ENCODE assay signal across 21 cellular contexts in the genomic region with DNA sequence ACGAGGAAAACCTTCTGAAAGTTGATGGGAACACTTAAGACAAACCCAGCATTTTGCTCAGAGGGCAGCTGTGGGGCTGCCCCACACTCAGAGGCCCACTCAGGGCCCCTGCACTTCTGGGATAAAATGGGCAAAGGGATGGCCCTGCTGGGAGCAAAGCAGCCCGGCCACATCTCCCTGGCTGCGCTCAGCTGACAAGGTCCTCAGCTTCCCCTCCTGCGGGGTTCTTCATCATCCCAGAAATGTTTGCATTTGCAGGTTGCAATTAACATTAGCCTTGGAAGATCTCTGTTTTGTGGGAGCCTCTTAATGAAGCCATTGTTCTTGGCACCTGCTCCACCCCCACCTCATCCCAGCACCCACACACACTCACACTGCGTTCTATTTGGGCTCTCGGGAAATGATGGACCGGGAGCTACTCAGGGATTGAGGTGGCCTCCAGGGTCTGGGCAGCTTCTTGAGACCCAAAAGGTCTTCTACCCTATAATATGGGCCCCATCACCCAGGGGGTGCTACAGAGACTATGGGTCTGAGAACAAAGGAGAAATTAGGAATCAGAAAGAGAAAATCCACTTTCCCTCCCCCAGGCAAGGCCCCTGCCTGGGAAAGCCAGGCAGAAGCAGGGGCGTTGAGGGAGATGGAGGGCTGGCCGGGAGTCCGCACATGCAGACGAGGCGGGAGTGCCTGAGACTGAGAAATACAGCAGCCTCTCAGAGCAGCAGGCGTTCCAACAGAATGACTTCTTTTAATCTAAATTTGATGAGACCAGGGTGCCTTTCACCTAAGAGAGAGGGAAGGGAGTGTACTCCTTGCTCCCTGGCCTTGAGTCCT. TPM values are rescaled to one million over a fixed set of nuclear protein-coding genes. Genes with fewer than 3 reads are reported as not detected.
DNase-seq lines count a peak whose midpoint lies in the region; ATAC-seq, FAIRE-seq and TF ChIP-seq lines count a peak whose summit lies in the region.
"Had no signal": no experiment of that assay in that cellular context is flagged by ENCODE, and none has a peak within 500 bp of the region (broad histone marks: within the 10 kb centered on the region; RNA-seq: fewer than 3 reads in every experiment).

No MANE protein-coding gene starts in this region.

- H3K36me3 ChIP-seq in colonic mucosa (no peaks in the 10 kb centered on the region), kidney (ENCODE audit: control insufficient read depth in 1 of 2, insufficient read depth in 2 of 2, low read length in 2 of 2) (no peaks in the 10 kb centered on the region), suprapubic skin (no peaks in the 10 kb centered on the region), upper lobe of left lung (no peaks in the 10 kb centered on the region), mesenchymal stem cell (ENCODE audit: control insufficient read depth in 1 of 2, insufficient read depth in 2 of 2, low read depth in 1 of 2, low read length in 2 of 2) (no peaks in the 10 kb centered on the region)
- H3K36me3 ChIP-seq: MG63, Peyer's patch, SJCRH30 had no signal

- H3K27ac ChIP-seq in colonic mucosa: no peak overlapping the region
- no peak overlapping the region for H3K27ac ChIP-seq in kidney (ENCODE audit: low read depth in 2 of 2, low read length in 2 of 2)
- H3K27ac ChIP-seq in suprapubic skin: no peak overlapping the region
- no peak overlapping the region for H3K27ac ChIP-seq in upper lobe of left lung
- H3K27ac ChIP-seq in mesenchymal stem cell (ENCODE audit: low read length, poor library complexity, severe bottlenecking): no peak overlapping the region
- H3K27ac ChIP-seq: Peyer's patch, SJCRH30 had no signal

- FAIRE-seq in kidney (lab: Jason Lieb, UNC): no peak
- FAIRE-seq: HepG2, K562 had no signal

- TF ChIP-seq CTCF in colonic mucosa (IDR thresholded peaks at IDR 0.05) (no peak), kidney (IDR thresholded peaks at IDR 0.05; ENCODE audit: borderline replicate concordance, extremely low read depth, insufficient read depth) (no peak), suprapubic skin (IDR thresholded peaks at IDR 0.05) (no peak), natural killer cell (IDR thresholded peaks at IDR 0.05) (no peak), upper lobe of left lung (IDR thresholded peaks at IDR 0.05) (no peak)

- WGBS in suprapubic skin: 79% methylated on average over 13 of the region's 13 CpGs
- WGBS in upper lobe of left lung, 2 donors: 68 to 75% methylated on average over 11 to 13 of the region's 13 CpGs
- 70% methylated on average over 9 of the region's 13 CpGs for WGBS in mesenchymal stem cell

- no peak overlapping the region for H4K8ac ChIP-seq in mesenchymal stem cell (ENCODE audit: low read length)

- no peak overlapping the region for H3K4me2 ChIP-seq in mesenchymal stem cell (ENCODE audit: low read length, poor library complexity, severe bottlenecking)

- H3K9ac ChIP-seq in colonic mucosa (ENCODE audit: low read depth in 2 of 2, low read length in 2 of 2): no peak overlapping the region
- no peak overlapping the region for H3K9ac ChIP-seq in kidney (ENCODE audit: low read length in 2 of 2)
- H3K9ac ChIP-seq in mesenchymal stem cell (ENCODE audit: low read length): no peak overlapping the region

- no peak overlapping the region for H3K18ac ChIP-seq in mesenchymal stem cell (ENCODE audit: low read depth in 1 of 2, low read length in 2 of 2)

- H3K4me3 Mint-ChIP-seq in natural killer cell: no peak overlapping the region
- H3K4me3 Mint-ChIP-seq: CD4-positive, CD25-positive, alpha-beta regulatory T cell had no signal

- no peak for ATAC-seq in natural killer cell
- ATAC-seq in upper lobe of left lung (ENCODE audit: low FRiP score in 2 of 2): no peak
- ATAC-seq: HepG2, K562 had no signal

- intact Hi-C loops in colonic mucosa (cut with DNase I): no loop called here
- intact Hi-C loops in kidney (cut with DNase I): no loop called here
- intact Hi-C loops in natural killer cell (cut with micrococcal nuclease): no loop called here

- H3K9me3 Mint-ChIP-seq in natural killer cell: no peaks in the 10 kb centered on the region

- H2BK5ac ChIP-seq in mesenchymal stem cell (ENCODE audit: low read depth, low read length, poor library complexity, severe bottlenecking): no peak overlapping the region

- no peak for TF ChIP-seq POLR2A in suprapubic skin (IDR thresholded peaks at IDR 0.05)
- TF ChIP-seq POLR2A in upper lobe of left lung (IDR thresholded peaks at IDR 0.05): no peak

- H3K36me3 Mint-ChIP-seq in natural killer cell: no peaks in the 10 kb centered on the region
- H3K36me3 Mint-ChIP-seq: CD4-positive, CD25-positive, alpha-beta regulatory T cell had no signal

- H2AFZ ChIP-seq in mesenchymal stem cell (ENCODE audit: low read depth, low read length): no peak overlapping the region

- no peak overlapping the region for H3K14ac ChIP-seq in mesenchymal stem cell (ENCODE audit: low read length in 2 of 2)

- H3K4ac ChIP-seq in mesenchymal stem cell (ENCODE audit: low read depth in 1 of 2, low read length in 2 of 2): no peak overlapping the region

- peak; percentile 19 for DNase-seq in NCI-H526 treated with DMSO at 0.1 percent for 48 hours (lab: John Stamatoyannopoulos, UW)
- DNase-seq in colonic mucosa: peak; percentile 3
- peak; percentile 56 for DNase-seq in kidney
- peak; percentile 19 to 64 for DNase-seq in suprapubic skin (ENCODE audit: low spot score in 2 of 2)
- DNase-seq in natural killer cell: no peak
- DNase-seq in upper lobe of left lung: no peak
- no peak for DNase-seq in mesenchymal stem cell
- DNase-seq: CD4-positive, CD25-positive, alpha-beta regulatory T cell; DMS79; H7; MG63; NCI-H1048; NCI-H1436; NCI-H1930; NCI-H226; NCI-H510A treated with DMSO at 0.1 percent for 48 hours; NCI-H82; Peyer's patch; SJCRH30 had no signal

- H3K27me3 ChIP-seq in colonic mucosa (no peaks in the 10 kb centered on the region), suprapubic skin (peaks cover 27% of the 10 kb centered on the region), upper lobe of left lung (no peaks in the 10 kb centered on the region), mesenchymal stem cell (ENCODE audit: control insufficient read depth in 1 of 2, insufficient read depth in 1 of 2, low read length in 2 of 2) (peaks cover 0 to 34% of the 10 kb centered on the region in 2 experiments)
- H3K27me3 ChIP-seq: Peyer's patch had no signal

- H2BK12ac ChIP-seq in mesenchymal stem cell (ENCODE audit: low read length in 2 of 2): no peak overlapping the region

- H3K9me3 ChIP-seq in colonic mucosa: no peaks in the 10 kb centered on the region
- H3K9me3 ChIP-seq in kidney (ENCODE audit: control insufficient read depth in 1 of 2, low read length in 2 of 2): no peaks in the 10 kb centered on the region
- H3K9me3 ChIP-seq in suprapubic skin: no peaks in the 10 kb centered on the region
- no peaks in the 10 kb centered on the region for H3K9me3 ChIP-seq in upper lobe of left lung
- no peaks in the 10 kb centered on the region for H3K9me3 ChIP-seq in mesenchymal stem cell (ENCODE audit: control insufficient read depth, low read length)
- H3K9me3 ChIP-seq: MG63, Peyer's patch, SJCRH30 had no signal

- H3K79me1 ChIP-seq in mesenchymal stem cell (replicated peaks; ENCODE audit: low read length, poor library complexity, severe bottlenecking): no peaks in the 10 kb centered on the region

- H3K27me3 Mint-ChIP-seq in natural killer cell (ENCODE audit: low read depth in 2 of 2): peaks cover 7 to 12% of the 10 kb centered on the region in 2 donors

- H3K23ac ChIP-seq in mesenchymal stem cell (ENCODE audit: low read length in 2 of 2): no peak overlapping the region

- H2BK120ac ChIP-seq in mesenchymal stem cell (ENCODE audit: low read depth, low read length): no peak overlapping the region

- no peak for TF ChIP-seq EP300 in suprapubic skin (IDR thresholded peaks at IDR 0.05)
- TF ChIP-seq EP300 in upper lobe of left lung (IDR thresholded peaks at IDR 0.05): no peak

- H3K4me3 ChIP-seq in colonic mucosa (no peak overlapping the region), kidney (ENCODE audit: low read length in 2 of 2) (no peak overlapping the region), suprapubic skin (no peak overlapping the region), upper lobe of left lung (no peak overlapping the region), mesenchymal stem cell (ENCODE audit: insufficient read depth in 1 of 2, low read depth in 1 of 2, low read length in 2 of 2) (no peak overlapping the region)
- H3K4me3 ChIP-seq: K562, MG63, Peyer's patch, SJCRH30 had no signal

- H4K91ac ChIP-seq in mesenchymal stem cell (ENCODE audit: low read length): no peak overlapping the region

- H3K27ac Mint-ChIP-seq in natural killer cell: no peak overlapping the region
- H3K27ac Mint-ChIP-seq: CD4-positive, CD25-positive, alpha-beta regulatory T cell had no signal

- H2AK5ac ChIP-seq in mesenchymal stem cell (ENCODE audit: low read length, severe bottlenecking): no peak overlapping the region

- no peaks in the 10 kb centered on the region for H3K4me1 Mint-ChIP-seq in natural killer cell
- H3K4me1 Mint-ChIP-seq: CD4-positive, CD25-positive, alpha-beta regulatory T cell had no signal

- no peak overlapping the region for H2BK15ac ChIP-seq in mesenchymal stem cell (ENCODE audit: low read depth, poor library complexity, severe bottlenecking)

- H3K4me1 ChIP-seq in colonic mucosa (no peaks in the 10 kb centered on the region), kidney (ENCODE audit: control insufficient read depth in 1 of 2, insufficient read depth in 1 of 2, low read depth in 1 of 2, low read length in 2 of 2) (no peaks in the 10 kb centered on the region), suprapubic skin (peaks cover 13% of the 10 kb centered on the region), upper lobe of left lung (no peaks in the 10 kb centered on the region), mesenchymal stem cell (ENCODE audit: control insufficient read depth, insufficient read depth, low read depth, low read length) (no peaks in the 10 kb centered on the region)
- H3K4me1 ChIP-seq: Peyer's patch, SJCRH30 had no signal

RNA-seq across cellular contexts. Expression of a gene that starts 53.7 kb away (rescaled TPM):
- total RNA-seq in colonic mucosa (100 to 1,000 TPM; 723 to 795 TPM), kidney (664 TPM), suprapubic skin (1,000 to 10,000 TPM in 1 of 4 donors, 100 to 1,000 TPM in 3; 565 to 1,273 (median 679) TPM), natural killer cell (100 to 1,000 TPM; 560 to 802 (median 759) TPM), upper lobe of left lung (100 to 1,000 TPM; 334 to 709 (median 485) TPM)
- polyA plus RNA-seq in kidney (ENCODE audit: insufficient read depth, low read depth, low replicate concordance): 1,966 TPM
- 3,306 TPM for polyA plus RNA-seq in mesenchymal stem cell (2013, experiment 1 of 2)
- 3,256 TPM for polyA plus RNA-seq in mesenchymal stem cell (2013, experiment 2 of 2)

Comparison
In these comparisons a context has a peak if more than half of its experiments do, and no peak if none do; other contexts are left out.
1. DNase-seq: peak in NCI-H526 treated with DMSO at 0.1 percent for 48 hours (single experiment), colonic mucosa (single experiment), kidney (single experiment) and suprapubic skin (2 of 2); none in natural killer cell (single experiment), upper lobe of left lung (0 of 2) and mesenchymal stem cell (single experiment).